Comparison of ENCODE assay signal across 19 cellular contexts in the genomic region with DNA sequence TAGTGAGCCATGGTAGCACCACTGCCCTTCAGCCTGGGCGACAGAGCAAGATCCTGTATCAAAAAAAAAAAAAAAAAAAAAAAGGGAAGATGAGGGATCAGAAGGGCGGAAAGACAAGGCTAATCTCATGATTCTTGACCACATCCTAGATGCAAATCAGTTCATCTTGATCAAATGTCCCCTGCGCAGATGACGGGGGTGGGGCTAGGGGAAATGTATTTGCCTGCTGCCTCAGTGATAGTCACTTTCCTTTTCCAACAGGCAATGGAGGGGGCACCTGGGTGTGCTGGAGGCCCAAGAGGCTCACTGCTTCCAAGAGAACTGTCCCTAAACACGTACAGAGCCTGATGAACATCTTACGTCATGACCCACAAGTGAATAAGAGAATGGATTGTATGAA. TPM values are rescaled to one million over a fixed set of nuclear protein-coding genes. Genes with fewer than 3 reads are reported as not detected.
DNase-seq lines count a peak whose midpoint lies in the region; ATAC-seq and TF ChIP-seq lines count a peak whose summit lies in the region.
"Had no signal": no experiment of that assay in that cellular context is flagged by ENCODE, and none has a peak within 500 bp of the region (broad histone marks: within the 10 kb centered on the region; RNA-seq: fewer than 3 reads in every experiment).

No MANE protein-coding gene starts in this region.

- peaks cover 0 to 4% (median 0%) of the 10 kb centered on the region in 7 donors for H3K9me3 Mint-ChIP-seq in naive B cell

- H3K36me3 Mint-ChIP-seq in naive B cell, result peaks cover 2 to 5% of the 10 kb centered on the region in 2 donors

- CTCF ChIA-PET in HEK293 (lab: Yijun Ruan, JAX), result no interaction called here

- no peak for ATAC-seq in naive B cell (ENCODE audit: low read depth in 2 of 2)
- ATAC-seq: GM12878 had no signal

- H3K36me3 ChIP-seq in HEK293 (ENCODE audit: control insufficient read depth in 2 of 2, insufficient read depth in 1 of 2, low read length in 2 of 2) (no peaks in the 10 kb centered on the region), colonic mucosa (no peaks in the 10 kb centered on the region)
- H3K36me3 ChIP-seq: HAP-1 had no signal

- H3K27ac Mint-ChIP-seq in naive B cell, result peak overlapping the region in 3 of 6 donors; percentile 29 to 62 (median 53)
- H3K27ac Mint-ChIP-seq: CD4-positive, alpha-beta memory T cell had no signal

- no peak overlapping the region for H3K9ac ChIP-seq in colonic mucosa (ENCODE audit: low read depth in 2 of 2, low read length in 2 of 2)
- H3K9ac ChIP-seq: GM23248 had no signal

- peaks cover 0 to 4% (median 0%) of the 10 kb centered on the region in 3 donors for H3K27me3 Mint-ChIP-seq in naive B cell

- H3K4me1 ChIP-seq in HEK293 (ENCODE audit: control insufficient read depth, insufficient read depth, low read length) (no peaks in the 10 kb centered on the region), colonic mucosa (peaks cover 3% of the 10 kb centered on the region)
- H3K4me1 ChIP-seq: HAP-1 had no signal

- H3K4me1 Mint-ChIP-seq in naive B cell, result peaks cover 20 to 22% (median 21%) of the 10 kb centered on the region in 3 donors

- no peak for TF ChIP-seq CTCF in HEK293 (tag by site-specific recombination; IDR thresholded peaks at IDR 0.05)
- no peak for TF ChIP-seq CTCF in colonic mucosa (IDR thresholded peaks at IDR 0.05)

- DNase-seq in colonic mucosa, result peak; percentile 34
- peak; percentile 37 for DNase-seq in naive B cell
- DNase-seq in cardiac septum (ENCODE audit: low spot score), result no peak
- no peak for DNase-seq in activated CD4-positive, CD25-positive, alpha-beta regulatory T cell treated with anti-CD3 and anti-CD28 coated beads, Interleukin-2, amount 50 U/mL, for 72 hours
- no peak for DNase-seq in stimulated activated CD8-positive, alpha-beta memory T cell treated with anti-CD3 and anti-CD28 coated beads, Interleukin-4, amount 100 ng/mL, for 48 hours
- no peak for DNase-seq in retina
- DNase-seq: CD4-positive, alpha-beta memory T cell; DMS153; GF-D8; GM23248; NCI-H1694 treated with DMSO at 0.1 percent for 48 hours; NCI-H748 treated with DMSO at 0.1 percent for 48 hours; NK-92 treated with Interleukin-12 subunit alpha and Interleukin-12 subunit beta, amount 100 ng/mL, for 24 hours; OCI-M1; SHP77 had no signal

- H3K27me3 ChIP-seq in colonic mucosa, result peaks cover 22% of the 10 kb centered on the region

- no peaks in the 10 kb centered on the region for H3K9me3 ChIP-seq in HEK293 (ENCODE audit: control insufficient read depth, insufficient read depth, low read depth, low read length)
- no peaks in the 10 kb centered on the region for H3K9me3 ChIP-seq in colonic mucosa
- H3K9me3 ChIP-seq: HAP-1 had no signal

- H3K4me3 ChIP-seq in HEK293 (ENCODE audit: low read depth, low read length) (no peak overlapping the region), colonic mucosa (no peak overlapping the region)
- H3K4me3 ChIP-seq: GM12878, GM23248, HAP-1, SK-N-MC had no signal

- H3K27ac ChIP-seq in HEK293 (ENCODE audit: extremely low read depth, low read depth, low read length) (no peak overlapping the region), colonic mucosa (no peak overlapping the region)
- H3K27ac ChIP-seq: GM23248, SK-N-MC had no signal

- POLR2A ChIA-PET in HEK293 (lab: Yijun Ruan, JAX), result no interaction called here

- peak overlapping the region in 1 of 8 donors; percentile 26 for H3K4me3 Mint-ChIP-seq in naive B cell
- H3K4me3 Mint-ChIP-seq: CD4-positive, alpha-beta memory T cell had no signal

- intact Hi-C loops in colonic mucosa (cut with DNase I), result no loop called here
- intact Hi-C loops in cardiac septum (cut with DNase I), result no loop called here

TF ChIP-seq in HEK293, 187 proteins besides CTCF, POLR2A, EP300 and RAD21:
- TF ChIP-seq ZNF335 (tag by site-specific recombination; conservative IDR thresholded peaks at IDR 0.05) (peak; percentile 33; the same call in 1 of the 2 replicates), ZNF555 (tag by site-specific recombination; conservative IDR thresholded peaks at IDR 0.05) (no peak)

RNA-seq across cellular contexts. Expression of a gene that starts 3.6 kb away (rescaled TPM):
- total RNA-seq in colonic mucosa, result 10 to 100 TPM; 17.0 to 23.2 TPM
- polyA plus RNA-seq in naive B cell (ENCODE audit: low read depth in 6 of 6), result 1 to 10 TPM in 5 of 6 donors, not detected in 1; 1.2 to 2.2 (median 1.5) TPM
- 11.1 TPM for total RNA-seq in cardiac septum

Comparison
In these comparisons a context has a peak if more than half of its experiments do, and no peak if none do; other contexts are left out.
1. DNase-seq: peak in colonic mucosa (single experiment) and naive B cell (single experiment); none in cardiac septum (single experiment), activated CD4-positive, CD25-positive, alpha-beta regulatory T cell treated with anti-CD3 and anti-CD28 coated beads, Interleukin-2, amount 50 U/mL, for 72 hours (single experiment), stimulated activated CD8-positive, alpha-beta memory T cell treated with anti-CD3 and anti-CD28 coated beads, Interleukin-4, amount 100 ng/mL, for 48 hours (single experiment) and retina (single experiment).